12 cellular contexts compared by ENCODE assay signal in genomic region chr10:80289451-80290287, GRCh38. TPM values are rescaled to one million over a fixed set of nuclear protein-coding genes. Genes with fewer than 3 reads are reported as not detected.
DNase-seq lines count a peak whose midpoint lies in the region; ATAC-seq and TF ChIP-seq lines count a peak whose summit lies in the region.
"Had no signal": no experiment of that assay in that cellular context is flagged by ENCODE, and none has a peak within 500 bp of the region (broad histone marks: within the 10 kb centered on the region; RNA-seq: fewer than 3 reads in every experiment).

Gene MAT1A (minus strand): TSS chr10:80289658. CDS start chr10:80289423, 235 bp downstream.

- no peaks in the 10 kb centered on the region for H3K36me3 Mint-ChIP-seq in stimulated activated naive B cell treated with anti-CD40 and anti-IgM and Interleukin-4, amounts not matched to agents 10 μg/mL and 1 μg/mL and 100 μg/mL, for 72 hours
- H3K36me3 Mint-ChIP-seq: CD8-positive, alpha-beta T cell had no signal

- peak within 1 kb of the TSS; percentile 94 for H3K27ac ChIP-seq in 22Rv1
- no peak within 1 kb of the TSS; the same call in 1 of the 2 replicates for H3K27ac ChIP-seq in HEK293 (ENCODE audit: extremely low read depth, low read depth, low read length)
- H3K27ac ChIP-seq in Panc1 (ENCODE audit: low read length) = no peak within 1 kb of the TSS
- H3K27ac ChIP-seq: adrenal gland had no signal

- H3K9me3 Mint-ChIP-seq in stimulated activated naive B cell treated with anti-CD40 and anti-IgM and Interleukin-4, amounts not matched to agents 10 μg/mL and 1 μg/mL and 100 μg/mL, for 72 hours = no peaks in the 10 kb centered on the region
- H3K9me3 Mint-ChIP-seq: CD8-positive, alpha-beta T cell had no signal

- peaks cover 5 to 18% of the 10 kb centered on the region in 2 donors for H3K27me3 Mint-ChIP-seq in stimulated activated naive B cell treated with anti-CD40 and anti-IgM and Interleukin-4, amounts not matched to agents 10 μg/mL and 1 μg/mL and 100 μg/mL, for 72 hours

- ATAC-seq in Panc1 = peak; percentile 68
- ATAC-seq in HG03196 (IDR thresholded peaks at IDR 0.05; ENCODE audit: unreplicated experiment) = no peak
- ATAC-seq in HG03457 (IDR thresholded peaks at IDR 0.05; ENCODE audit: unreplicated experiment) = no peak
- no peak for ATAC-seq in HG02981 (IDR thresholded peaks at IDR 0.05; ENCODE audit: unreplicated experiment)
- ATAC-seq in stimulated activated naive B cell treated with anti-CD40 and anti-IgM and Interleukin-4, amounts not matched to agents 10 μg/mL and 1 μg/mL and 100 μg/mL, for 72 hours (replicated peaks) = no peak
- ATAC-seq: CD8-positive, alpha-beta T cell had no signal

- CTCF ChIA-PET in HEK293 (lab: Yijun Ruan, JAX) (interaction anchor here (0.7 to 1.1 kb wide), 4 partner anchors 9 to 146 kb away, joined by 3 to 4 read pairs (median 4); no protein-coding TSS in a partner anchor), Panc1 (lab: Charles Lee) (no interaction called here)

- H3K4me3 ChIP-seq in HEK293 (ENCODE audit: low read depth, low read length) (no peak within 1 kb of the TSS), Panc1 (ENCODE audit: low read depth in 2 of 2, low read length in 2 of 2) (peak within 1 kb of the TSS in 1 of 2 experiments; percentile 21; a peak in 1 of 4 replicates)
- H3K4me3 ChIP-seq: adrenal gland had no signal

- BruUV-seq in Panc1 (replicated peaks; lab: Mats Ljungman, UMichigan) = no TSS peak

- POLR2A ChIA-PET in HEK293 (lab: Yijun Ruan, JAX) = no interaction called here
- POLR2A ChIA-PET in Panc1 (lab: Charles Lee) = no interaction called here

- no peaks in the 10 kb centered on the region for H3K4me1 ChIP-seq in HEK293 (ENCODE audit: control insufficient read depth, insufficient read depth, low read length)
- H3K4me1 ChIP-seq in Panc1 (ENCODE audit: control insufficient read depth, insufficient read depth, low read length) = 0 out of 2 replicates have a peak, but pooled peaks cover 2% of the 10 kb centered on the region
- H3K4me1 ChIP-seq: adrenal gland had no signal

- intact Hi-C loops in Panc1 (cut with micrococcal nuclease; ENCODE audit: unreplicated experiment) = no loop called here

- peaks cover 0 to 4% of the 10 kb centered on the region in 2 donors for H3K4me1 Mint-ChIP-seq in stimulated activated naive B cell treated with anti-CD40 and anti-IgM and Interleukin-4, amounts not matched to agents 10 μg/mL and 1 μg/mL and 100 μg/mL, for 72 hours

- in situ Hi-C loops in Panc1 (cut with HindIII; ENCODE audit: low pct_unique_long_range_greater_than_20kb, low sequenced_read_pairs) = no loop called here

- no peak for DNase-seq in Panc1 (ENCODE audit: low read depth, low spot score)
- DNase-seq in iPS DF 19.7 (ENCODE audit: low read depth, low spot score) = peak; percentile 80
- no peak for DNase-seq in stimulated activated naive B cell treated with anti-CD40 and anti-IgM and Interleukin-4, amounts not matched to agents 10 μg/mL and 1 μg/mL and 100 μg/mL, for 72 hours
- DNase-seq: CD8-positive, alpha-beta T cell; occipital lobe had no signal

- H3K9me3 ChIP-seq in HEK293 (ENCODE audit: control insufficient read depth, insufficient read depth, low read depth, low read length) (no peaks in the 10 kb centered on the region), Panc1 (ENCODE audit: control insufficient read depth, insufficient read depth, low read depth, low read length) (no peaks in the 10 kb centered on the region)
- H3K9me3 ChIP-seq: adrenal gland had no signal

- H3K27me3 ChIP-seq in Panc1 (ENCODE audit: control insufficient read depth, insufficient read depth, low read length) = peaks cover 17% of the 10 kb centered on the region; the same call in 1 of the 2 replicates
- H3K27me3 ChIP-seq: adrenal gland had no signal

- H3K36me3 ChIP-seq in HEK293 (ENCODE audit: control insufficient read depth in 2 of 2, insufficient read depth in 1 of 2, low read length in 2 of 2) (no peaks in the 10 kb centered on the region), Panc1 (ENCODE audit: control insufficient read depth, insufficient read depth, low read length) (no peaks in the 10 kb centered on the region)
- H3K36me3 ChIP-seq: adrenal gland had no signal

- no peak within 1 kb of the TSS for H3K4me3 Mint-ChIP-seq in stimulated activated naive B cell treated with anti-CD40 and anti-IgM and Interleukin-4, amounts not matched to agents 10 μg/mL and 1 μg/mL and 100 μg/mL, for 72 hours
- H3K4me3 Mint-ChIP-seq: CD8-positive, alpha-beta T cell had no signal

- no peak within 1 kb of the TSS for H3K27ac Mint-ChIP-seq in stimulated activated naive B cell treated with anti-CD40 and anti-IgM and Interleukin-4, amounts not matched to agents 10 μg/mL and 1 μg/mL and 100 μg/mL, for 72 hours
- H3K27ac Mint-ChIP-seq: CD8-positive, alpha-beta T cell had no signal

- TF ChIP-seq CTCF in 22Rv1 (IDR thresholded peaks at IDR 0.05) = peak; percentile 71
- no peak for TF ChIP-seq CTCF in HEK293 (tag by site-specific recombination; IDR thresholded peaks at IDR 0.05)
- no peak for TF ChIP-seq CTCF in Panc1 (IDR thresholded peaks at IDR 0.05)

TF ChIP-seq in HEK293, 187 proteins besides CTCF, POLR2A, EP300 and RAD21 (continues in another document):
- TF ChIP-seq ZNF280C (tag by site-specific recombination; IDR thresholded peaks at IDR 0.05) (no peak), KLF7 (tag by site-specific recombination; IDR thresholded peaks at IDR 0.05; ENCODE audit: borderline replicate concordance) (no peak), ZNF350 (tag by site-specific recombination; IDR thresholded peaks at IDR 0.05) (no peak), ZNF596 (tag by site-specific recombination; IDR thresholded peaks at IDR 0.05) (no peak), ZNF558 (tag by site-specific recombination; IDR thresholded peaks at IDR 0.05) (no peak), ZNF302 (tag by site-specific recombination; IDR thresholded peaks at IDR 0.05; ENCODE audit: low read depth) (no peak), ZNF138 (tag by site-specific recombination; IDR thresholded peaks at IDR 0.05; ENCODE audit: borderline replicate concordance) (no peak), ZNF184 (tag by site-specific recombination; IDR thresholded peaks at IDR 0.05) (no peak), SP2 (tag by site-specific recombination; IDR thresholded peaks at IDR 0.05) (no peak), PRDM10 (tag by site-specific recombination; IDR thresholded peaks at IDR 0.05) (peak; percentile 99), ZNF341 (tag by site-specific recombination; IDR thresholded peaks at IDR 0.05; ENCODE audit: low read depth) (peak; percentile 67), ZFP41 (tag by site-specific recombination; IDR thresholded peaks at IDR 0.05; ENCODE audit: borderline replicate concordance) (no peak), ZSCAN16 (tag by site-specific recombination; IDR thresholded peaks at IDR 0.05) (no peak), ZNF211 (tag by site-specific recombination; IDR thresholded peaks at IDR 0.05; ENCODE audit: low read depth) (no peak), ZNF76 (tag by site-specific recombination; IDR thresholded peaks at IDR 0.05; ENCODE audit: borderline replicate concordance, low read depth) (no peak), ZFP37 (tag by site-specific recombination; IDR thresholded peaks at IDR 0.05) (no peak), ZNF561 (tag by site-specific recombination; IDR thresholded peaks at IDR 0.05; ENCODE audit: borderline replicate concordance) (no peak), KLF16 (tag by site-specific recombination; IDR thresholded peaks at IDR 0.05) (no peak), GLI2 (tag by site-specific recombination; IDR thresholded peaks at IDR 0.05; ENCODE audit: borderline replicate concordance, low read depth) (no peak)

RNA-seq across cellular contexts. Expression of gene MAT1A, which starts in this region (rescaled TPM):
- 1.5 TPM for total RNA-seq in Panc1 (2021; ENCODE audit: unreplicated experiment)
- polyA plus RNA-seq in Panc1 (2012; ENCODE audit: insufficient read length) = 1.2 TPM
- total RNA-seq: CD8-positive, alpha-beta T cell; glomerular endothelial cell; occipital lobe had no signal
